ENCODE assay signal across 23 cellular contexts in the genomic region with DNA sequence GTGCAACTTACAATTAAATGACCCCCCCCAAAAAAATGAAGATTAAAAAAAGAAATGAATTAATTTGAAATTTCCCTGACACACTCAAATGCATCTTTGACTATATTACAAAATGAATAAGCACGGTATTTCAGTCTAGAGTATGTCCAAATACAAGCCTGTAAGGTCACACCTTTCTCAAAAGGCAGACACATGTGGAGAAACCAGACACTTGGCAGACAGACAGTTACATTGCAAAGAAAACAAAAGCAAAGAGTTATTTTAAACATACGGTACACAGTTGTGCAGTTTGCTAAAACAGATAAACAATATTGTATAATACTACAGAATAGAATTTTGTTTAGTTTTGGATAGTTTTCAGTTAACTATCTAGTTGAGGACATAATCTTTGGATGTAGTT.
DNase-seq lines count a peak whose midpoint lies in the region; FAIRE-seq and TF ChIP-seq lines count a peak whose summit lies in the region.
"Had no signal": no experiment of that assay in that cellular context is flagged by ENCODE, and none has a peak within 500 bp of the region (broad histone marks: within the 10 kb centered on the region; RNA-seq: fewer than 3 reads in every experiment).

No MANE protein-coding gene starts in this region.

- H3K9me3 ChIP-seq in neural progenitor cell (ENCODE audit: low read depth): no peaks in the 10 kb centered on the region
- H3K9me3 ChIP-seq: Peyer's patch had no signal

- H3K36me3 Mint-ChIP-seq in neural progenitor cell: peaks cover 3% of the 10 kb centered on the region
- H3K36me3 Mint-ChIP-seq: natural killer cell treated with Interleukin-12 subunit alpha and Interleukin-12 subunit beta and Interleukin-15 and Interleukin-18, amount 100 ng/mL, for 72 hours had no signal

- H3K4me1 ChIP-seq in neural progenitor cell: peaks cover 16% of the 10 kb centered on the region
- H3K4me1 ChIP-seq: Peyer's patch had no signal

- no peak overlapping the region for H3K4me2 ChIP-seq in neural progenitor cell

- H3K79me2 ChIP-seq in neural progenitor cell (ENCODE audit: low read depth): no peaks in the 10 kb centered on the region

- no peak overlapping the region for H3K9ac ChIP-seq in neural progenitor cell

- DNase-seq in H4 (ENCODE audit: low spot score): peak; percentile 9
- DNase-seq in astrocyte of the cerebellum (ENCODE audit: low read depth): peak; percentile 12
- DNase-seq in fibroblast of pulmonary artery (ENCODE audit: low read depth): peak; percentile 29
- no peak for DNase-seq in neural progenitor cell (ENCODE audit: low spot score)
- no peak for DNase-seq in HUDEP-2 (lab: John Stamatoyannopoulos, UW; ENCODE audit: unreplicated experiment in 76 of 76)
- no peak for DNase-seq in H54 (ENCODE audit: insufficient read length, low spot score)
- no peak for DNase-seq in dermis blood vessel endothelial cell
- DNase-seq in T-helper 1 cell: no peak
- DNase-seq: activated CD8-positive, alpha-beta memory T cell treated with anti-CD3 and anti-CD28 coated beads, Interleukin-2, amount 50 U/mL, for 4 hours; activated naive CD8-positive, alpha-beta T cell treated with anti-CD3 and anti-CD28 coated beads, Interleukin-2, amount 10 ng/mL, durations not matched to agents 7 days and 5 days; C1 segment of cervical spinal cord; GOT3; hypothalamus; midbrain; MM.1S; NCI-H1436 treated with DMSO at 0.1 percent for 48 hours; NCI-H524; Peyer's patch; T-helper 2 cell had no signal

- H3K36me3 ChIP-seq in neural progenitor cell: no peaks in the 10 kb centered on the region
- H3K36me3 ChIP-seq: Peyer's patch had no signal

- H3K27ac ChIP-seq in neural progenitor cell: no peak overlapping the region
- H3K27ac ChIP-seq: Peyer's patch had no signal

- no peaks in the 10 kb centered on the region for H3K27me3 Mint-ChIP-seq in neural progenitor cell (ENCODE audit: insufficient read depth, low read depth)
- H3K27me3 Mint-ChIP-seq: activated naive CD8-positive, alpha-beta T cell treated with anti-CD3 and anti-CD28 coated beads, Interleukin-2, amount 10 ng/mL, durations not matched to agents 7 days and 5 days; natural killer cell treated with Interleukin-12 subunit alpha and Interleukin-12 subunit beta and Interleukin-15 and Interleukin-18, amount 100 ng/mL, for 72 hours had no signal

- peaks cover 5% of the 10 kb centered on the region for H3K4me1 Mint-ChIP-seq in neural progenitor cell
- H3K4me1 Mint-ChIP-seq: activated naive CD8-positive, alpha-beta T cell treated with anti-CD3 and anti-CD28 coated beads, Interleukin-2, amount 10 ng/mL, durations not matched to agents 7 days and 5 days had no signal

- peaks cover 3% of the 10 kb centered on the region for H3K9me3 Mint-ChIP-seq in neural progenitor cell
- H3K9me3 Mint-ChIP-seq: activated naive CD8-positive, alpha-beta T cell treated with anti-CD3 and anti-CD28 coated beads, Interleukin-2, amount 10 ng/mL, durations not matched to agents 7 days and 5 days; natural killer cell treated with Interleukin-12 subunit alpha and Interleukin-12 subunit beta and Interleukin-15 and Interleukin-18, amount 100 ng/mL, for 72 hours had no signal

- TF ChIP-seq POLR2A in H54 (IDR thresholded peaks at IDR 0.05; ENCODE audit: low read depth, low read length): no peak

- H4K20me1 ChIP-seq in neural progenitor cell (ENCODE audit: low read depth): no peaks in the 10 kb centered on the region

- peak overlapping the region; percentile 48 for H3K27ac Mint-ChIP-seq in neural progenitor cell
- H3K27ac Mint-ChIP-seq: activated naive CD8-positive, alpha-beta T cell treated with anti-CD3 and anti-CD28 coated beads, Interleukin-2, amount 10 ng/mL, durations not matched to agents 7 days and 5 days; natural killer cell treated with Interleukin-12 subunit alpha and Interleukin-12 subunit beta and Interleukin-15 and Interleukin-18, amount 100 ng/mL, for 72 hours had no signal

- in situ Hi-C loops in astrocyte of the cerebellum (cut with HindIII; ENCODE audit: low sequenced_read_pairs): no loop called here

- H3K27me3 ChIP-seq in neural progenitor cell: no peaks in the 10 kb centered on the region
- H3K27me3 ChIP-seq: Peyer's patch had no signal

- FAIRE-seq in H54 (lab: Jason Lieb, UNC): no peak
- FAIRE-seq: D721Med, frontal cortex, urothelium cell line had no signal

- H3F3A ChIP-seq in neural progenitor cell (ENCODE audit: low read depth): no peaks in the 10 kb centered on the region

- TF ChIP-seq CTCF in astrocyte of the cerebellum (IDR thresholded peaks at IDR 0.05; ENCODE audit: low read depth, low read length, missing control alignments) (no peak), fibroblast of pulmonary artery (IDR thresholded peaks at IDR 0.05; ENCODE audit: low read length, missing control alignments) (no peak), neural progenitor cell (IDR thresholded peaks at IDR 0.05) (no peak)

- no peak overlapping the region for H3K4me3 Mint-ChIP-seq in neural progenitor cell
- H3K4me3 Mint-ChIP-seq: activated naive CD8-positive, alpha-beta T cell treated with anti-CD3 and anti-CD28 coated beads, Interleukin-2, amount 10 ng/mL, durations not matched to agents 7 days and 5 days; natural killer cell treated with Interleukin-12 subunit alpha and Interleukin-12 subunit beta and Interleukin-15 and Interleukin-18, amount 100 ng/mL, for 72 hours had no signal

- no peak overlapping the region for H2AFZ ChIP-seq in neural progenitor cell (replicated peaks)

- H3K4me3 ChIP-seq in astrocyte of the cerebellum (ENCODE audit: low read depth, low read length) (no peak overlapping the region), fibroblast of pulmonary artery (replicated peaks; ENCODE audit: low read depth, low read length) (no peak overlapping the region), neural progenitor cell (no peak overlapping the region)
- H3K4me3 ChIP-seq: Peyer's patch had no signal

Comparison
In these comparisons a context has a peak if more than half of its experiments do, and no peak if none do; other contexts are left out.
1. DNase-seq: peak in H4 (single experiment), astrocyte of the cerebellum (single experiment) and fibroblast of pulmonary artery (single experiment); none in neural progenitor cell (single experiment), HUDEP-2 (0 of 76), H54 (single experiment), dermis blood vessel endothelial cell (single experiment) and T-helper 1 cell (0 of 5).